Comparison of ENCODE assay signal across 1 cellular context in genomic region chr1:38225745-38226144, GRCh38.
A peak's percentile ranks its signal among the peaks of the same experiment; 100 is the strongest.
TF ChIP-seq lines count a peak whose summit lies in the region.

No MANE protein-coding gene starts in this region.

TF ChIP-seq in K562, 482 proteins besides CTCF, POLR2A, EP300 and RAD21 (continued from another document):
- TF ChIP-seq ZHX1 (conservative IDR thresholded peaks at IDR 0.05; ENCODE audit: low read length) (no peak), SRSF1 (IDR thresholded peaks at IDR 0.05; ENCODE audit: low read depth, low read length) (no peak), ZFP1 (CRISPR knock-in tag; IDR thresholded peaks at IDR 0.05) (no peak), KLF6 (CRISPR knock-in tag; IDR thresholded peaks at IDR 0.05; ENCODE audit: borderline replicate concordance) (no peak), CHD1 (IDR thresholded peaks at IDR 0.05; ENCODE audit: low read length) (no peak), CEBPB (tag; IDR thresholded peaks at IDR 0.05) (peak; percentile 69), SNAPC5 (CRISPR knock-in tag; IDR thresholded peaks at IDR 0.05) (no peak), ADNP (tag; IDR thresholded peaks at IDR 0.05) (peak; percentile 56; the same call in 1 of the 2 replicates), STAG1 (CRISPR knock-in tag; IDR thresholded peaks at IDR 0.05; ENCODE audit: borderline replicate concordance) (no peak), RBM25 (IDR thresholded peaks at IDR 0.05; ENCODE audit: low read depth, low read length, severe bottlenecking) (peak; percentile 90), KDM1A (IDR thresholded peaks at IDR 0.05) (peak; percentile 37 to 47; a peak in 2 of 4 replicates), RCOR1 (IDR thresholded peaks at IDR 0.05; ENCODE audit: borderline replicate concordance in 1 of 2, low read depth in 2 of 2, low read length in 2 of 2) (peak in 1 of 2 experiments; percentile 78; a peak in 2 of 4 replicates), BCOR (IDR thresholded peaks at IDR 0.05) (peak; percentile 80)
